33 cellular contexts compared by ENCODE assay signal in the genomic region with DNA sequence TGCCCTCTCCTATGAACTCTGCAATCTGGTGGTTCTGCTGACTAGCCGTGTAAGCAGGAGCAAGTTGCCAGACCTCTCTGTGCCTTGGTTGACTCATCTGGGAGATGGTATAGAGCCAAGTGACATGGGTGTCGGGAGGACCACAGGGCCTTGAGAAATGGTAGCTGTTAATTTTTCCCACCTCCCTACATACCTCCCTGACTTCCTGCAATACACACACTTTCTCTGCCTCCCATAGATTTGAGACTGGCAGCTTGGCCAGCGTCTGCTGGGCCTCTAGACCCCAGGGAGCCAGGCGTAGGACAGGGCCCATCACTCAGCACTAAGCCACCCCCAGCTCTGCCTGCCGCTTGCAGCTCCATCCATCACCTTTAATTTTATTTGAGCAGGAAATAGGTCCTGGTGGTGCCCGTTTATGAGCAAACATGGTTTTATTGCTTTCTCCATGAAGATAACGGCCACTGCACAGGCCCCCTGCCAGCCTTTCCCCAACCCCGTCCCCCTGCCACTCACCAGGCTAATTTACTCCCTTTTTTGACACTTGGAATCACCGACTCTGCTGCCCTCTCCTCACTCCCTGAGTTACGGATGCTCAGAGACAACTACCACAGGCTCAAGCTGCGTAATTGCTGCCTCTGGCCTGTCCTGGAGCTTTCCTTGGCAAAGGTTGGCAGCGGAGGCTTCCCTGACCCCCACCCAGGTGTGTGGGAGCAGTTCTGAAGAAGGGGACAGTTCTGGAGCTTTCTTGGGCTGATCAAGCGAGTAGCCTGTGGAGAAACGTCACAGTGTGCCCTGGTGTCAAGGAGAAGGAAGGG. TPM values are rescaled to one million over a fixed set of nuclear protein-coding genes. Genes with fewer than 3 reads are reported as not detected.
DNase-seq lines count a peak whose midpoint lies in the region; ATAC-seq and TF ChIP-seq lines count a peak whose summit lies in the region.
"Had no signal": no experiment of that assay in that cellular context is flagged by ENCODE, and none has a peak within 500 bp of the region (broad histone marks: within the 10 kb centered on the region; RNA-seq: fewer than 3 reads in every experiment).

No MANE protein-coding gene starts in this region.

- no peaks in the 10 kb centered on the region for H3K4me1 Mint-ChIP-seq in MCF 10A (ENCODE audit: insufficient read depth, unreplicated experiment)
- H3K4me1 Mint-ChIP-seq: activated CD4-positive, alpha-beta T cell treated with anti-CD3 and anti-CD28 coated beads for 36 hours; activated naive CD8-positive, alpha-beta T cell treated with anti-CD3 and anti-CD28 coated beads, Interleukin-2, amount 50 U/mL, for 24 hours had no signal

- no peaks in the 10 kb centered on the region for H3K36me3 Mint-ChIP-seq in MCF 10A (ENCODE audit: insufficient read depth, unreplicated experiment)
- H3K36me3 Mint-ChIP-seq: mesothelial cell of epicardium; naive thymus-derived CD8-positive, alpha-beta T cell had no signal

- H3K4me3 ChIP-seq in breast epithelium (no peak overlapping the region), spleen (no peak overlapping the region), SJCRH30 (no peak overlapping the region)
- H3K4me3 ChIP-seq: A549; BLaER1 treated with 17β-estradiol and CSF1 and Interleukin-3, amounts not matched to agents 10 nM and 100 nM; PC-9 had no signal

- H3K4me1 ChIP-seq in breast epithelium (no peaks in the 10 kb centered on the region), spleen (no peaks in the 10 kb centered on the region), SJCRH30 (no peaks in the 10 kb centered on the region)
- H3K4me1 ChIP-seq: A549 had no signal

- ATAC-seq in HG02571 (IDR thresholded peaks at IDR 0.05; ENCODE audit: unreplicated experiment): no peak
- ATAC-seq in HG03159 (IDR thresholded peaks at IDR 0.05; ENCODE audit: unreplicated experiment): no peak
- ATAC-seq: A549; activated CD4-positive, alpha-beta T cell treated with anti-CD3 and anti-CD28 coated beads for 36 hours; activated naive CD8-positive, alpha-beta T cell treated with anti-CD3 and anti-CD28 coated beads, Interleukin-2, amount 50 U/mL, for 24 hours; naive thymus-derived CD8-positive, alpha-beta T cell had no signal

- no peak overlapping the region for H3K27ac ChIP-seq in breast epithelium
- H3K27ac ChIP-seq in VCaP: peak overlapping the region; percentile 14; the same call in 1 of the 2 replicates
- H3K27ac ChIP-seq in spleen: no peak overlapping the region
- H3K27ac ChIP-seq in SJCRH30: no peak overlapping the region
- H3K27ac ChIP-seq: A549; BLaER1 treated with 17β-estradiol and CSF1 and Interleukin-3, amounts not matched to agents 10 nM and 100 nM; PC-9 had no signal

- H3K36me3 ChIP-seq in breast epithelium: no peaks in the 10 kb centered on the region
- H3K36me3 ChIP-seq in spleen: no peaks in the 10 kb centered on the region
- H3K36me3 ChIP-seq in SJCRH30: no peaks in the 10 kb centered on the region

- H3K27me3 ChIP-seq in breast epithelium: peaks cover 0 to 4% of the 10 kb centered on the region in 2 donors
- H3K27me3 ChIP-seq in spleen (replicated peaks in 1 of 7): peaks cover 0 to 45% (median 0%) of the 10 kb centered on the region in 7 donors
- H3K27me3 ChIP-seq in SJCRH30: peaks cover 10% of the 10 kb centered on the region
- H3K27me3 ChIP-seq: BLaER1 treated with 17β-estradiol and CSF1 and Interleukin-3, amounts not matched to agents 10 nM and 100 nM had no signal

- H3K27ac Mint-ChIP-seq in MCF 10A (ENCODE audit: low read depth, unreplicated experiment): no peak overlapping the region
- H3K27ac Mint-ChIP-seq: activated CD4-positive, alpha-beta T cell treated with anti-CD3 and anti-CD28 coated beads for 36 hours; activated naive CD8-positive, alpha-beta T cell treated with anti-CD3 and anti-CD28 coated beads, Interleukin-2, amount 50 U/mL, for 24 hours; mesothelial cell of epicardium; naive thymus-derived CD8-positive, alpha-beta T cell had no signal

- BruUV-seq in MCF 10A (replicated peaks; lab: Mats Ljungman, UMichigan): no TSS peak

- WGBS in spleen, 5 donors: 63 to 71% (median 66%) methylated on average over 14 of the region's 14 CpGs

- TF ChIP-seq POLR2A in breast epithelium (IDR thresholded peaks at IDR 0.05) (no peak), spleen (IDR thresholded peaks at IDR 0.05) (no peak)

- no peaks in the 10 kb centered on the region for H3K9me3 ChIP-seq in breast epithelium
- H3K9me3 ChIP-seq in spleen: no peaks in the 10 kb centered on the region
- H3K9me3 ChIP-seq in SJCRH30 (replicated peaks): no peaks in the 10 kb centered on the region
- H3K9me3 ChIP-seq: A549; BLaER1 treated with 17β-estradiol and CSF1 and Interleukin-3, amounts not matched to agents 10 nM and 100 nM had no signal

- peak; percentile 8 for DNase-seq in MCF 10A (ENCODE audit: unreplicated experiment)
- DNase-seq in breast epithelium (ENCODE audit: low spot score in 2 of 2): no peak
- peak; percentile 77 for DNase-seq in NCI-H1417 treated with DMSO at 0.1 percent for 48 hours (lab: John Stamatoyannopoulos, UW)
- peak; percentile 30 for DNase-seq in spleen
- DNase-seq in SJCRH30: no peak
- DNase-seq: activated CD4-positive, alpha-beta T cell treated with anti-CD3 and anti-CD28 coated beads for 36 hours; activated CD8-positive, alpha-beta memory T cell treated with anti-CD3 and anti-CD28 coated beads for 24 hours; activated gamma-delta T cell treated with Interleukin-2 at 50 U/mL for 16 hours; activated naive CD8-positive, alpha-beta T cell treated with anti-CD3 and anti-CD28 coated beads, Interleukin-2, amount 50 U/mL, for 24 hours; activated T-cell treated with anti-CD3 and anti-CD28 coated beads, Interleukin-2, amount 50 U/mL, for 1 hour; Calu3; effector CD4-positive, alpha-beta T cell; EL; foreskin melanocyte; HCEC 1CT; naive thymus-derived CD8-positive, alpha-beta T cell; NCI-H1694; NCI-H446; NK-92 treated with Interleukin-12 subunit alpha and Interleukin-12 subunit beta, amount 100 ng/mL, for 24 hours; PC-9; retina; small intestine; stimulated activated CD4-positive, alpha-beta T cell treated with anti-CD3 and anti-CD28 coated beads, Interleukin-2, amount 100 ng/mL, for 24 hours had no signal

- H3K9me3 Mint-ChIP-seq in MCF 10A (ENCODE audit: unreplicated experiment): no peaks in the 10 kb centered on the region
- H3K9me3 Mint-ChIP-seq: activated naive CD8-positive, alpha-beta T cell treated with anti-CD3 and anti-CD28 coated beads, Interleukin-2, amount 50 U/mL, for 24 hours; mesothelial cell of epicardium; naive thymus-derived CD8-positive, alpha-beta T cell had no signal

- H3K27me3 Mint-ChIP-seq in MCF 10A (ENCODE audit: insufficient read depth, unreplicated experiment): peaks cover 17% of the 10 kb centered on the region

- POLR2A ChIA-PET in MCF 10A (lab: Yijun Ruan, JAX): interaction anchor here (0.7 kb wide), 1 partner anchor 1429 kb away, joined by 4 read pairs; no protein-coding TSS in a partner anchor

- no peak for TF ChIP-seq CTCF in MCF 10A (IDR thresholded peaks at IDR 0.05; ENCODE audit: unreplicated experiment)
- no peak for TF ChIP-seq CTCF in breast epithelium (IDR thresholded peaks at IDR 0.05)
- TF ChIP-seq CTCF in VCaP (conservative IDR thresholded peaks at IDR 0.05): no peak
- TF ChIP-seq CTCF in spleen (IDR thresholded peaks at IDR 0.05 in 8 of 11, conservative IDR thresholded peaks at IDR 0.05 in 3 of 11): no peak

- CTCF ChIA-PET in MCF 10A (lab: Yijun Ruan, JAX): interaction anchor here (1.5 kb wide), 1 partner anchor 14 kb away, joined by 4 read pairs; no protein-coding TSS in a partner anchor

- no peak overlapping the region for H3K4me3 Mint-ChIP-seq in MCF 10A (ENCODE audit: unreplicated experiment)
- H3K4me3 Mint-ChIP-seq: activated CD4-positive, alpha-beta T cell treated with anti-CD3 and anti-CD28 coated beads for 36 hours; activated naive CD8-positive, alpha-beta T cell treated with anti-CD3 and anti-CD28 coated beads, Interleukin-2, amount 50 U/mL, for 24 hours; mesothelial cell of epicardium; naive thymus-derived CD8-positive, alpha-beta T cell had no signal

- intact Hi-C loops in MCF 10A (cut with micrococcal nuclease) (no loop called here), breast epithelium (cut with DNase I; ENCODE audit: low total_unique reads) (no loop called here), spleen (cut with DNase I; ENCODE audit: low total_unique reads) (no loop called here)

RNA-seq across cellular contexts. Expression of a gene that starts 11.1 kb away (rescaled TPM):
- not detected in 2 replicates for total RNA-seq in MCF 10A (2022)
- under 1 TPM in 2 of 3 donors, not detected in 1; 0.33 to 0.73 TPM for total RNA-seq in breast epithelium
- under 1 TPM in 1 of 7 donors, not detected in 6; 0.11 TPM for total RNA-seq in spleen
- not detected for polyA plus RNA-seq in spleen
- total RNA-seq in SJCRH30 (2014; rRNA removed; shearing (Covaris generic)): not detected in 2 replicates
- total RNA-seq: epithelial cell of proximal tubule; liver; mesothelial cell of epicardium; naive thymus-derived CD8-positive, alpha-beta T cell; omental fat pad; PC-9; T-helper 1 cell treated with Interleukin-12 subunit alpha and Interleukin-12 subunit beta and Interleukin-4 antibody, amounts not matched to agents 30 ng/mL and 1 ng/mL, for 36 hours had no signal
- polyA plus RNA-seq: A549; liver; naive thymus-derived CD8-positive, alpha-beta T cell had no signal

RNA-seq across cellular contexts. Expression of a gene that starts 55.3 kb away (rescaled TPM):
- total RNA-seq in MCF 10A (2022): 8.4 and 10.9 TPM in 2 replicates
- total RNA-seq in breast epithelium: 10 to 100 TPM; 21.3 to 35.3 (median 21.8) TPM
- total RNA-seq in spleen: 10 to 100 TPM in 6 of 7 donors, 1 to 10 TPM in 1; 8.1 to 14.2 (median 13.5) TPM
- polyA plus RNA-seq in spleen: 10 to 100 TPM; 12.8 to 13.6 (median 12.9) TPM
- total RNA-seq in SJCRH30 (2014; rRNA removed; shearing (Covaris generic)): 18.1 and 20.3 TPM in 2 replicates

Comparison
In these comparisons a context has a peak if more than half of its experiments do, and no peak if none do; other contexts are left out.
1. DNase-seq: peak in MCF 10A (single experiment), NCI-H1417 treated with DMSO at 0.1 percent for 48 hours (single experiment) and spleen (single experiment); none in breast epithelium (0 of 2) and SJCRH30 (0 of 2).